In genomic region chr1:93846151-93846928, GRCh38 we compare ENCODE assay signal across 8 cellular contexts. TPM values are rescaled to one million over a fixed set of nuclear protein-coding genes. Genes with fewer than 3 reads are reported as not detected.
DNase-seq lines count a peak whose midpoint lies in the region; ATAC-seq lines count a peak whose summit lies in the region.

No MANE protein-coding gene starts in this region.

- no peaks in the 10 kb centered on the region for H3K9me3 Mint-ChIP-seq in activated T-cell treated with anti-CD3 and anti-CD28 coated beads, Interleukin-2, amount 50 U/mL, for 4 hours

- peak overlapping the region; percentile 82 for H3K4me3 Mint-ChIP-seq in activated T-cell treated with anti-CD3 and anti-CD28 coated beads, Interleukin-2, amount 50 U/mL, for 4 hours

- no peaks in the 10 kb centered on the region for H3K27me3 ChIP-seq in muscle layer of colon (ENCODE audit: control insufficient read depth in 1 of 2, insufficient read depth in 2 of 2, low read length in 2 of 2)

- no peaks in the 10 kb centered on the region for H3K36me3 Mint-ChIP-seq in activated T-cell treated with anti-CD3 and anti-CD28 coated beads, Interleukin-2, amount 50 U/mL, for 4 hours (ENCODE audit: insufficient read depth)

- DNase-seq in DMS 273 treated with DMSO at 0.1 percent for 48 hours (lab: John Stamatoyannopoulos, UW) (peak; percentile 73), HUDEP-2 (lab: John Stamatoyannopoulos, UW; ENCODE audit: unreplicated experiment in 76 of 76) (peak in 72 of 76 experiments; percentile 11 to 83 (median 64)), OCI-M1 (lab: John Stamatoyannopoulos, UW) (peak; percentile 87)
- peak; percentile 86 for DNase-seq in activated T-cell treated with anti-CD3 and anti-CD28 coated beads, Interleukin-2, amount 50 U/mL, for 4 hours
- peak; percentile 64 to 65 for DNase-seq in stimulated activated CD8-positive, alpha-beta memory T cell treated with anti-CD3 and anti-CD28 coated beads, Interleukin-7, amount 100 ng/mL, for 1 hour (ENCODE audit: low read depth in 2 of 2)

- ATAC-seq in GM21381 (IDR thresholded peaks at IDR 0.05; ENCODE audit: unreplicated experiment) (peak; percentile 39), esophagus mucosa (peak; percentile 70)
- ATAC-seq in activated T-cell treated with anti-CD3 and anti-CD28 coated beads, Interleukin-2, amount 50 U/mL, for 4 hours = peak; percentile 33 to 35

- no peaks in the 10 kb centered on the region for H3K36me3 ChIP-seq in muscle layer of colon (ENCODE audit: insufficient read depth, low read length)

- H3K4me1 ChIP-seq in muscle layer of colon (ENCODE audit: insufficient read depth, low read length) = peaks cover 27% of the 10 kb centered on the region

- peaks cover 4% of the 10 kb centered on the region for H3K27me3 Mint-ChIP-seq in activated T-cell treated with anti-CD3 and anti-CD28 coated beads, Interleukin-2, amount 50 U/mL, for 4 hours (ENCODE audit: low read depth)

- H3K9me3 ChIP-seq in muscle layer of colon (ENCODE audit: low read length) = no peaks in the 10 kb centered on the region

- peak overlapping the region; percentile 91 for H3K9ac ChIP-seq in muscle layer of colon (ENCODE audit: low read length)

- peaks cover 26% of the 10 kb centered on the region for H3K4me1 Mint-ChIP-seq in activated T-cell treated with anti-CD3 and anti-CD28 coated beads, Interleukin-2, amount 50 U/mL, for 4 hours (ENCODE audit: low read depth)

- H3K4me3 ChIP-seq in muscle layer of colon (ENCODE audit: low read depth in 1 of 2, low read length in 2 of 2) = peak overlapping the region; percentile 82 to 90

- peak overlapping the region; percentile 99 for H3K27ac ChIP-seq in muscle layer of colon (ENCODE audit: low read depth, low read length)

RNA-seq across cellular contexts. Expression of gene DNTTIP2, which starts 32.7 kb away (rescaled TPM):
- total RNA-seq in activated T-cell treated with anti-CD3 and anti-CD28 coated beads, Interleukin-2, amount 50 U/mL, for 4 hours = 100 to 1,000 TPM; 135 to 143 (median 141) TPM
- total RNA-seq in esophagus mucosa = 48.5 TPM

Comparison
In these comparisons a context has a peak if more than half of its experiments do, and no peak if none do; other contexts are left out.
1. Peak in every context shown above with its lines: DNase-seq, ATAC-seq, H3K4me3 ChIP-seq and H3K27ac ChIP-seq.